Comparison of ENCODE assay signal across 8 cellular contexts in genomic region chr17:50935201-50936124, GRCh38.
DNase-seq lines count a peak whose midpoint lies in the region; ATAC-seq and TF ChIP-seq lines count a peak whose summit lies in the region.

No MANE protein-coding gene starts in this region.

- CTCF ChIA-PET in MCF 10A (lab: Yijun Ruan, JAX), result interaction anchor here (0.6 to 4.1 kb wide), 12 partner anchors 13 to 93 kb away, joined by 3 to 23 read pairs (median 3); no protein-coding TSS in a partner anchor

- H3K27ac Mint-ChIP-seq in MCF 10A (ENCODE audit: low read depth, unreplicated experiment), result peak overlapping the region; percentile 93

- peaks cover 3 to 40% (median 28%) of the 10 kb centered on the region in 4 donors for H3K4me1 ChIP-seq in tibial artery

- H3K27me3 ChIP-seq in tibial artery, result no peaks in the 10 kb centered on the region

- peak overlapping the region; percentile 96 to 97 for H3K27ac ChIP-seq in tibial artery

- DNase-seq in DMS 273 (lab: John Stamatoyannopoulos, UW; ENCODE audit: unreplicated experiment), result peak; percentile 93
- no peak for DNase-seq in DMS 273 treated with DMSO at 0.1 percent for 48 hours (lab: John Stamatoyannopoulos, UW)
- peak; percentile 99 for DNase-seq in MCF 10A (ENCODE audit: unreplicated experiment)
- peak; percentile 98 for DNase-seq in left lobe of liver (ENCODE audit: low spot score)
- peak; percentile 84 to 95 for DNase-seq in tibial artery
- DNase-seq in NAMALWA (ENCODE audit: low spot score), result no peak
- DNase-seq in stimulated activated CD4-positive, alpha-beta T cell treated with anti-CD3 and anti-CD28 coated beads, Interleukin-4, amount 100 ng/mL, for 24 hours, result no peak

- peaks cover 38% of the 10 kb centered on the region for H3K4me1 Mint-ChIP-seq in MCF 10A (ENCODE audit: insufficient read depth, unreplicated experiment)

- no peaks in the 10 kb centered on the region for H3K36me3 ChIP-seq in tibial artery

- no peak overlapping the region for H3K4me3 ChIP-seq in tibial artery

- peak overlapping the region; percentile 62 for H3K4me3 Mint-ChIP-seq in MCF 10A (ENCODE audit: unreplicated experiment)

- peak; percentile 63 for ATAC-seq in left lobe of liver
- ATAC-seq in GM21526 (IDR thresholded peaks at IDR 0.05; ENCODE audit: low FRiP score, unreplicated experiment), result no peak

- POLR2A ChIA-PET in MCF 10A (lab: Yijun Ruan, JAX), result interaction anchor here (0.6 to 4.5 kb wide), 12 partner anchors 10 to 752 kb away, joined by 3 to 171 read pairs (median 4); partner anchors contain the start of gene TOB1

- H3K9me3 ChIP-seq in tibial artery, result no peaks in the 10 kb centered on the region

- no peaks in the 10 kb centered on the region for H3K36me3 Mint-ChIP-seq in MCF 10A (ENCODE audit: insufficient read depth, unreplicated experiment)

- H3K9me3 Mint-ChIP-seq in MCF 10A (ENCODE audit: unreplicated experiment), result no peaks in the 10 kb centered on the region

- intact Hi-C loops in MCF 10A (cut with micrococcal nuclease) (no loop called here), tibial artery (cut with DNase I; ENCODE audit: low total_unique reads) (no loop called here)

- TF ChIP-seq CTCF in MCF 10A (IDR thresholded peaks at IDR 0.05; ENCODE audit: unreplicated experiment), result no peak
- no peak for TF ChIP-seq CTCF in tibial artery (IDR thresholded peaks at IDR 0.05)

- no peaks in the 10 kb centered on the region for H3K27me3 Mint-ChIP-seq in MCF 10A (ENCODE audit: insufficient read depth, unreplicated experiment)

- BruUV-seq in MCF 10A (replicated peaks; lab: Mats Ljungman, UMichigan), result TSS peak; percentile 83

Comparison
In these comparisons a context has a peak if more than half of its experiments do, and no peak if none do; other contexts are left out.
1. DNase-seq: peak in DMS 273 (single experiment), MCF 10A (single experiment), left lobe of liver (single experiment) and tibial artery (2 of 2); none in DMS 273 treated with DMSO at 0.1 percent for 48 hours (single experiment), NAMALWA (single experiment) and stimulated activated CD4-positive, alpha-beta T cell treated with anti-CD3 and anti-CD28 coated beads, Interleukin-4, amount 100 ng/mL, for 24 hours (single experiment).